Comparison of ENCODE assay signal across 8 cellular contexts in the genomic region with DNA sequence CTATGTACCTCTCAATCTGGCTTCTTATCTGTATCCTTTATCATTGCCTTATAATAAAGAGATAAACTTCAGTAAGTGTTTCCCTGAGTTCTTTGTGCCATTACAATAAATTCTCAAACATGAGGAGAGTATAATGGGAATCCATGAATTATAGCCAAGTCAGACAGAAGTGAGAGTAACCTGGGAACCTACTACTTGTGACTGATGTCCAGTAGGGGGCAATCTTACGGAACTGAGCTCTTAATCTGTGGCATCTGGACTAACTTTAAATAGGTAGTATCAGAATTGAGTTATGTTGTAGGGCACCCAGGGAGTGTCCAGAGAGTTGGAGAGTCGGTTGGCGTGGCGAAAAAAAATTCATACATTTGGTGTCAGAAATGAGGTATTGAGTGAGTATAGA.
DNase-seq lines count a peak whose midpoint lies in the region; ATAC-seq and TF ChIP-seq lines count a peak whose summit lies in the region.

No MANE protein-coding gene starts in this region.

- TF ChIP-seq CTCF in GM12873 (IDR thresholded peaks at IDR 0.05; ENCODE audit: insufficient read depth, low read depth, low read length, missing control alignments) (peak; percentile 57), left lung (IDR thresholded peaks at IDR 0.05) (no peak), suprapubic skin (IDR thresholded peaks at IDR 0.05) (no peak)

- no peaks in the 10 kb centered on the region for H3K27me3 Mint-ChIP-seq in activated naive CD8-positive, alpha-beta T cell treated with anti-CD3 and anti-CD28 coated beads, Interleukin-2, amount 50 U/mL, for 24 hours

- TF ChIP-seq POLR2A in suprapubic skin (IDR thresholded peaks at IDR 0.05), result no peak

- H3K9me3 ChIP-seq in left lung (peaks cover 0 to 5% of the 10 kb centered on the region in 2 donors), suprapubic skin (no peaks in the 10 kb centered on the region)

- no peak for TF ChIP-seq EP300 in suprapubic skin (IDR thresholded peaks at IDR 0.05)

- DNase-seq in SHP77 (lab: John Stamatoyannopoulos, UW) (peak; percentile 2 to 33), left lung (no peak), suprapubic skin (ENCODE audit: low spot score in 2 of 2) (no peak)
- no peak for DNase-seq in activated naive CD8-positive, alpha-beta T cell treated with anti-CD3 and anti-CD28 coated beads, Interleukin-2, amount 50 U/mL, for 24 hours

- H3K27ac Mint-ChIP-seq in activated naive CD8-positive, alpha-beta T cell treated with anti-CD3 and anti-CD28 coated beads, Interleukin-2, amount 50 U/mL, for 24 hours, result no peak overlapping the region

- H3K36me3 Mint-ChIP-seq in activated naive CD8-positive, alpha-beta T cell treated with anti-CD3 and anti-CD28 coated beads, Interleukin-2, amount 50 U/mL, for 24 hours (ENCODE audit: low read depth), result no peaks in the 10 kb centered on the region

- no peaks in the 10 kb centered on the region for H3K27me3 ChIP-seq in left lung
- H3K27me3 ChIP-seq in suprapubic skin, result no peaks in the 10 kb centered on the region

- H3K4me3 ChIP-seq in left lung (no peak overlapping the region), suprapubic skin (no peak overlapping the region)

- intact Hi-C loops in left lung (cut with DNase I), result no loop called here

- H3K4me1 ChIP-seq in left lung (no peaks in the 10 kb centered on the region), suprapubic skin (no peaks in the 10 kb centered on the region)

- H3K4me1 Mint-ChIP-seq in activated naive CD8-positive, alpha-beta T cell treated with anti-CD3 and anti-CD28 coated beads, Interleukin-2, amount 50 U/mL, for 24 hours, result no peaks in the 10 kb centered on the region

- ATAC-seq in HG03432 (IDR thresholded peaks at IDR 0.05; ENCODE audit: unreplicated experiment), result peak; percentile 85
- ATAC-seq in left lung, result peak; percentile 36
- no peak for ATAC-seq in activated naive CD8-positive, alpha-beta T cell treated with anti-CD3 and anti-CD28 coated beads, Interleukin-2, amount 50 U/mL, for 24 hours
- no peak for ATAC-seq in HG03469 (IDR thresholded peaks at IDR 0.05; ENCODE audit: unreplicated experiment)
- ATAC-seq in GM19035 (IDR thresholded peaks at IDR 0.05; ENCODE audit: unreplicated experiment), result no peak

- 86% methylated on average over 4 of the region's 4 CpGs for WGBS in suprapubic skin

- peaks cover 8% of the 10 kb centered on the region for H3K9me3 Mint-ChIP-seq in activated naive CD8-positive, alpha-beta T cell treated with anti-CD3 and anti-CD28 coated beads, Interleukin-2, amount 50 U/mL, for 24 hours

- no peak overlapping the region for H3K27ac ChIP-seq in left lung
- H3K27ac ChIP-seq in suprapubic skin, result no peak overlapping the region

- no peaks in the 10 kb centered on the region for H3K36me3 ChIP-seq in left lung
- H3K36me3 ChIP-seq in suprapubic skin, result no peaks in the 10 kb centered on the region

- H3K4me3 Mint-ChIP-seq in activated naive CD8-positive, alpha-beta T cell treated with anti-CD3 and anti-CD28 coated beads, Interleukin-2, amount 50 U/mL, for 24 hours, result no peak overlapping the region

Comparison
In these comparisons a context has a peak if more than half of its experiments do, and no peak if none do; other contexts are left out.
1. ATAC-seq: peak in HG03432 (single experiment) and left lung (single experiment); none in activated naive CD8-positive, alpha-beta T cell treated with anti-CD3 and anti-CD28 coated beads, Interleukin-2, amount 50 U/mL, for 24 hours (single experiment), HG03469 (single experiment) and GM19035 (single experiment).
2. DNase-seq: peak in SHP77 (2 of 2); none in left lung (0 of 2), activated naive CD8-positive, alpha-beta T cell treated with anti-CD3 and anti-CD28 coated beads, Interleukin-2, amount 50 U/mL, for 24 hours (single experiment) and suprapubic skin (0 of 2).